Comparison of ENCODE assay signal across 8 cellular contexts in the genomic region with DNA sequence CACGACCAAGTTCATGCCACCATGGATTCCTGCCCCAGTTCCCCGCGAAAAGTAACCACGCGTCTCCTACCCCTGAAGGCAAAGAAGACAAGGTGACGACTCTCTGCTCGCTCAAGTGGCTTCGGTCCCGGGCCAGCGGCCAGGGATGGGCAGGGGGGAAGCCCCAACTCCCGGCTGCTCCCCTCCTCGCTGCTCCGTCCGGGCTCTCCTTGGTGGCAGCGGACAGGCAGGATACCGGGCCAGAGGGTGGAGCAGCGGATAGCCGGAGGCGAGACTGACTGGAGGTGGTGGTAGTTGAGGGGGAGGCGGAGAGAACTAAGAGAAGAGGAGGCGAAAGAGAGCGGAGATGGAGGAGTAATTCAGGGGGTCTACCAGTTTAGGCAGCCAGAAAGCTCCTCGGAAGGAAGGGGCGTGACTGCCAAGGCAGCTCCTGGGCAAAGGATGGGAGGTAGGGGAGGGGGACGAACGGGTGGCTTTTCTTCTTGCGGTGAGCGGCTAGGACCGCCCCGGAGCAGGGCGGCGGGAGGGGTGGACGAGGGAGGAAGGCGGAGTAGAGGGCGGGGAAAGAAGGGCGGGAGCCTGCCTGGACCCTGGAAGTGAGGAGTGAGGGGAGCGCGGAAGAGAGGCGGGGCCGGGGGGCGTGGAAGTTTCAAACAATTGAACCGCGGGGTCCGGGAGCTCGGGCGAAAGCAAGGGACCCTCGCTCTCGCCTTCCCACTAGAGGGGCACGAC. TPM values are rescaled to one million over a fixed set of nuclear protein-coding genes. Genes with fewer than 3 reads are reported as not detected.
DNase-seq lines count a peak whose midpoint lies in the region; ATAC-seq and TF ChIP-seq lines count a peak whose summit lies in the region.

Gene AMOT (minus strand): TSS at position 450 of the 732 bp plus-strand sequence. CDS start 17,705 bp downstream, outside the sequence.

- H3K9me3 ChIP-seq in AG04450 (ENCODE audit: control insufficient read depth, insufficient read depth, low read length), result no peaks in the 10 kb centered on the region

- POLR2A ChIA-PET in AG04450 (lab: Yijun Ruan, JAX), result interaction anchor here (0.9 kb wide), 1 partner anchor 1159 kb away, joined by 4 read pairs; the partner anchor contains the start of gene ALG13

- DNase-seq in AG04450 (ENCODE audit: low read depth, low spot score) (no peak), NCI-H748 treated with DMSO at 0.1 percent for 48 hours (lab: John Stamatoyannopoulos, UW) (peak; percentile 64), epithelial cell of esophagus (ENCODE audit: low read depth) (peak; percentile 49), middle frontal gyrus (ENCODE audit: extremely low spot score, low spot score) (peak; percentile 24)
- DNase-seq in activated CD8-positive, alpha-beta memory T cell treated with anti-CD3 and anti-CD28 coated beads, Interleukin-2, amount 50 U/mL, for 48 hours, result peak; percentile 65
- peak; percentile 31 to 44 for DNase-seq in stimulated activated CD8-positive, alpha-beta memory T cell treated with anti-CD3 and anti-CD28 coated beads, Interleukin-2, amount 100 ng/mL, for 48 hours (ENCODE audit: low read depth in 2 of 2)

- TF ChIP-seq CTCF in AG04450 (IDR thresholded peaks at IDR 0.05; ENCODE audit: low read depth, low read length) (no peak), epithelial cell of esophagus (IDR thresholded peaks at IDR 0.05; ENCODE audit: insufficient read depth, low read depth, low read length, missing control alignments) (no peak)

- H3K4me3 ChIP-seq in AG04450 (ENCODE audit: low read depth, low read length) (peak within 1 kb of the TSS; percentile 77), epithelial cell of esophagus (ENCODE audit: low read length) (peak within 1 kb of the TSS; percentile 55)

- H3K27me3 ChIP-seq in AG04450 (ENCODE audit: control insufficient read depth, insufficient read depth, low read length), result no peaks in the 10 kb centered on the region

- CTCF ChIA-PET in AG04450 (lab: Charles Lee), result interaction anchor here (1.0 kb wide), 1 partner anchor 109 kb away, joined by 5 read pairs; no protein-coding TSS in a partner anchor

- peak within 1 kb of the TSS; percentile 57 for H3K27ac ChIP-seq in AG04450 (ENCODE audit: low read depth, low read length)

- ATAC-seq in GM19023 (IDR thresholded peaks at IDR 0.05; ENCODE audit: unreplicated experiment) (peak; percentile 74), HG03280 (IDR thresholded peaks at IDR 0.05; ENCODE audit: unreplicated experiment) (peak; percentile 56)

RNA-seq across cellular contexts. Expression of gene AMOT, which starts in this region (rescaled TPM):
- polyA plus RNA-seq in AG04450 (2011; rRNA removed), result 8.2 and 9.6 TPM in 2 replicates
- polyA minus RNA-seq in AG04450 (2011; rRNA and poly(A)+ RNA removed), result 18.9 and 22.8 TPM in 2 replicates
